Comparison of ENCODE assay signal across 8 cellular contexts in the genomic region with DNA sequence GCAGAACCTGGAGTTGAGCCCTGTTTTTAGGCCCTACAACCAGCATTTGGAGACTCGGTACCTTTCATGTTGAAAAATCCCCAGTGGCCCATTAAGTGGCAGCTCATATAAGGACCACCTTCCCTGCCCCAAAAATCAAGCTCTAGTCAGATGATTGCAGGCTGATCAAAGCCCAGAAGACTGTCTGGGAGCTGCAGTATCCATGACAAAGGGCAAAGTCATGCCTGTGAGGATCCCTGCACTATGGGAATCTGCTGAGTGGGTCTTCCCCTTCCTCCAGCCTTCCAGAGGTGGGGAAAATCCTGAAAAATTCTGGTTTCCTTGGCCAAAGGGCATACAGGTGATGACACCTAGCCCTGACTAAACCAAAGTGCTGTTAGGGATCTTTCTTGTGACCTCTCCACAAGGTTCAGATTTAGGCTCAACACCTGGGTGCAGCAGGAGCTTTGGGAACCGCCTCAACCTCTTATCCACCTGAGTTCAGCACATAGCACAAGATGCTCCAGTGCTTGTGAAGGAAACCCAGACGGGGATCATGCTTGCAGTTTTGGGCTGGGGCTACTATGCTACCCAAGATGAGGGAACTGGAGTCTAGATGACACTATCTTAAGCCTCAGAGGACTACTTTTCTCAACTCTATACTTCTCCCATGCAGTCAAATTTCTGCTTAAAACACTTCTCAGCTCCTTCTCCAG. TPM values are rescaled to one million over a fixed set of nuclear protein-coding genes. Genes with fewer than 3 reads are reported as not detected.
DNase-seq lines count a peak whose midpoint lies in the region; TF ChIP-seq lines count a peak whose summit lies in the region.

No MANE protein-coding gene starts in this region.

- no peaks in the 10 kb centered on the region for H3K9me3 ChIP-seq in ES-I3 (ENCODE audit: control insufficient read depth, insufficient read depth, low read length)
- H3K9me3 ChIP-seq in PC-9 (ENCODE audit: insufficient read depth, low read depth), result no peaks in the 10 kb centered on the region

- intact Hi-C loops in PC-9 (cut with micrococcal nuclease; ENCODE audit: unreplicated experiment), result loop anchor here (10.0 kb wide), 1 partner anchor 130 kb away; the partner anchor contains the start of genes ILK and RRP8
- intact Hi-C loops in Calu3 (cut with micrococcal nuclease; ENCODE audit: unreplicated experiment), result no loop called here

- H3K27ac ChIP-seq in PC-9, result peak overlapping the region; percentile 68; the same call in 1 of the 2 replicates

- H3K4me1 Mint-ChIP-seq in endothelial cell (ENCODE audit: unreplicated experiment) (peaks cover 20% of the 10 kb centered on the region), osteocyte (ENCODE audit: unreplicated experiment) (peaks cover 37% of the 10 kb centered on the region), Calu3 (ENCODE audit: low read depth, unreplicated experiment) (peaks cover 24% of the 10 kb centered on the region)

- no peak overlapping the region for H2AFZ ChIP-seq in PC-9

- H4K20me1 ChIP-seq in PC-9 (ENCODE audit: insufficient read depth), result no peaks in the 10 kb centered on the region

- H3K27me3 Mint-ChIP-seq in endothelial cell (ENCODE audit: unreplicated experiment) (peaks cover 12% of the 10 kb centered on the region), osteocyte (ENCODE audit: unreplicated experiment) (no peaks in the 10 kb centered on the region), Calu3 (ENCODE audit: unreplicated experiment) (no peaks in the 10 kb centered on the region)

- CTCF ChIA-PET in PC-9 (lab: Charles Lee) (interaction anchor here (0.6 kb wide), 1 partner anchor 144 kb away, joined by 4 read pairs; the partner anchor contains the start of gene TPP1), Calu3 (lab: Charles Lee) (interaction anchor here (0.7 kb wide), 1 partner anchor 66 kb away, joined by 3 read pairs; no protein-coding TSS in a partner anchor)

- H3K9me3 Mint-ChIP-seq in endothelial cell (ENCODE audit: unreplicated experiment) (no peaks in the 10 kb centered on the region), osteocyte (ENCODE audit: unreplicated experiment) (no peaks in the 10 kb centered on the region), Calu3 (ENCODE audit: low read depth, unreplicated experiment) (no peaks in the 10 kb centered on the region)

- BruUV-seq in PC-9 (replicated peaks; lab: Mats Ljungman, UMichigan), result no TSS peak
- BruUV-seq in Calu3 (replicated peaks; lab: Mats Ljungman, UMichigan), result no TSS peak

- no peak for TF ChIP-seq CTCF in PC-9 (conservative IDR thresholded peaks at IDR 0.05)
- no peak for TF ChIP-seq CTCF in endothelial cell (IDR thresholded peaks at IDR 0.05; ENCODE audit: unreplicated experiment)
- no peak for TF ChIP-seq CTCF in osteocyte (IDR thresholded peaks at IDR 0.05)
- no peak for TF ChIP-seq CTCF in Calu3 (IDR thresholded peaks at IDR 0.05; ENCODE audit: unreplicated experiment)

- H3F3A ChIP-seq in PC-9 (ENCODE audit: insufficient read depth, low read depth), result peaks cover 18% of the 10 kb centered on the region

- H3K4me1 ChIP-seq in ES-I3 (ENCODE audit: insufficient read depth, low read length) (peaks cover 14% of the 10 kb centered on the region), PC-9 (replicated peaks; ENCODE audit: insufficient read depth) (0 out of 2 replicates have a peak, but pooled peaks cover 2% of the 10 kb centered on the region)

- peaks cover 3% of the 10 kb centered on the region for H3K36me3 Mint-ChIP-seq in endothelial cell (ENCODE audit: low read depth, unreplicated experiment)
- peaks cover 16% of the 10 kb centered on the region for H3K36me3 Mint-ChIP-seq in osteocyte (ENCODE audit: unreplicated experiment)
- peaks cover 59% of the 10 kb centered on the region for H3K36me3 Mint-ChIP-seq in Calu3 (ENCODE audit: insufficient read depth, unreplicated experiment)

- H3K79me2 ChIP-seq in PC-9 (ENCODE audit: low read depth), result peaks cover 11% of the 10 kb centered on the region

- H3K27ac Mint-ChIP-seq in endothelial cell (ENCODE audit: unreplicated experiment) (peak overlapping the region; percentile 98), osteocyte (ENCODE audit: unreplicated experiment) (peak overlapping the region; percentile 93), Calu3 (ENCODE audit: unreplicated experiment) (no peak overlapping the region)

- H3K4me3 ChIP-seq in PC-9, result peak overlapping the region; percentile 56; the same call in 1 of the 2 replicates

- H3K4me3 Mint-ChIP-seq in endothelial cell (ENCODE audit: unreplicated experiment) (peak overlapping the region; percentile 92), osteocyte (ENCODE audit: unreplicated experiment) (peak overlapping the region; percentile 85), Calu3 (ENCODE audit: low read depth, unreplicated experiment) (no peak overlapping the region)

- H3K9me2 ChIP-seq in PC-9 (ENCODE audit: insufficient read depth), result no peaks in the 10 kb centered on the region

- H3K36me3 ChIP-seq in ES-I3 (ENCODE audit: insufficient read depth, low read length) (peaks cover 9% of the 10 kb centered on the region), PC-9 (ENCODE audit: low read depth) (no peaks in the 10 kb centered on the region)

- no peak for DNase-seq in PC-9
- no peak for DNase-seq in endothelial cell (ENCODE audit: low spot score)
- peak; percentile 54 for DNase-seq in osteocyte (ENCODE audit: extremely low spot score, unreplicated experiment)
- no peak for DNase-seq in Calu3
- no peak for DNase-seq in NCI-H2196 (lab: John Stamatoyannopoulos, UW; ENCODE audit: unreplicated experiment)
- DNase-seq in NCI-H1105 (lab: John Stamatoyannopoulos, UW), result no peak
- no peak for DNase-seq in stimulated activated CD4-positive, alpha-beta T cell treated with anti-CD3 and anti-CD28 coated beads, Interleukin-2, amount 100 ng/mL, for 48 hours

- POLR2A ChIA-PET in PC-9 (lab: Charles Lee; ENCODE audit: unreplicated experiment), result no interaction called here

- peak overlapping the region; percentile 77; the same call in 1 of the 2 replicates for H3K9ac ChIP-seq in ES-I3 (ENCODE audit: low read depth, low read length)

- H3K4me2 ChIP-seq in PC-9, result peak overlapping the region; percentile 81

- H3K27me3 ChIP-seq in PC-9 (ENCODE audit: insufficient read depth, low read depth), result no peaks in the 10 kb centered on the region

RNA-seq across cellular contexts. Expression of gene TRIM3, which starts 1.2 kb away (rescaled TPM):
- total RNA-seq in PC-9 (2021), result 7.1 and 9.0 TPM in 2 replicates
- total RNA-seq in endothelial cell (ENCODE audit: unreplicated experiment), result 26.0 TPM
- 30.7 and 32.5 TPM in 2 replicates for total RNA-seq in osteocyte
- 9.5 and 10.6 TPM in 2 replicates for total RNA-seq in Calu3 (2022)

RNA-seq across cellular contexts. Expression of gene ARFIP2, which starts 6.2 kb away (rescaled TPM):
- total RNA-seq in PC-9 (2021), result 42.7 and 49.5 TPM in 2 replicates
- 46.7 TPM for total RNA-seq in endothelial cell (ENCODE audit: unreplicated experiment)
- total RNA-seq in osteocyte, result 58.0 and 64.6 TPM in 2 replicates
- total RNA-seq in Calu3 (2022), result 72.2 and 74.9 TPM in 2 replicates

RNA-seq across cellular contexts. Expression of gene TIMM10B, which starts 6.3 kb away (rescaled TPM):
- 18.5 and 22.3 TPM in 2 replicates for total RNA-seq in PC-9 (2021)
- total RNA-seq in endothelial cell (ENCODE audit: unreplicated experiment), result 42.2 TPM
- 25.1 and 27.0 TPM in 2 replicates for total RNA-seq in osteocyte
- total RNA-seq in Calu3 (2022), result 41.7 and 45.7 TPM in 2 replicates

RNA-seq across cellular contexts. Expression of gene DNHD1, which starts 22.1 kb away (rescaled TPM):
- 13.9 and 14.0 TPM in 2 replicates for total RNA-seq in PC-9 (2021)
- 8.5 TPM for total RNA-seq in endothelial cell (ENCODE audit: unreplicated experiment)
- total RNA-seq in osteocyte, result 6.6 and 8.7 TPM in 2 replicates
- total RNA-seq in Calu3 (2022), result 41.2 and 41.8 TPM in 2 replicates

RNA-seq across cellular contexts. Expression of gene HPX, which starts 34.2 kb away (rescaled TPM):
- total RNA-seq in PC-9 (2021) (0.68 TPM in 1 of 2 replicates, not detected in the other), endothelial cell (ENCODE audit: unreplicated experiment) (1.4 TPM), osteocyte (1.4 and 1.9 TPM in 2 replicates), Calu3 (2022) (0.45 and 11.0 TPM in 2 replicates)
